ENCODE assay signal across 31 cellular contexts in genomic region chr10:82242778-82243177, GRCh38.
"Had no signal": no experiment of that assay in that cellular context is flagged by ENCODE, and none has a peak within 500 bp of the region (broad histone marks: within the 10 kb centered on the region; RNA-seq: fewer than 3 reads in every experiment).

No MANE protein-coding gene starts in this region.

- H3K9me3 Mint-ChIP-seq: activated CD4-positive, alpha-beta T cell treated with anti-CD3 and anti-CD28 coated beads, Interleukin-2, amount 10 ng/mL, durations not matched to agents 24 days and 14 days; T-helper 1 cell treated with Interleukin-12 subunit alpha and Interleukin-12 subunit beta and Interleukin-4 antibody, amounts not matched to agents 30 μg/mL and 1 μg/mL, for 36 hours had no signal

- DNase-seq: activated CD4-positive, alpha-beta T cell treated with anti-CD3 and anti-CD28 coated beads for 1 hour; activated CD4-positive, alpha-beta T cell treated with anti-CD3 and anti-CD28 coated beads, Interleukin-2, amount 10 ng/mL, durations not matched to agents 24 days and 14 days; activated CD4-positive, alpha-beta T cell treated with anti-CD3 and anti-CD28 coated beads, Interleukin-2, amount 50 U/mL, for 48 hours; activated CD8-positive, alpha-beta memory T cell treated with anti-CD3 and anti-CD28 coated beads, Interleukin-2, amount 10 ng/mL, durations not matched to agents 7 days and 5 days; activated effector memory CD4-positive, alpha-beta T cell treated with anti-CD3 and anti-CD28 coated beads, Interleukin-2, amount 50 U/mL, for 16 hours; activated naive CD4-positive, alpha-beta T cell treated with Interleukin-2 at 50 U/mL for 16 hours; activated naive CD8-positive, alpha-beta T cell treated with anti-CD3 and anti-CD28 coated beads, Interleukin-2, amount 50 U/mL, for 24 hours; activated T-cell treated with anti-CD3 and anti-CD28 coated beads, Interleukin-2, amount 50 U/mL, for 24 hours; amniotic stem cell; body of pancreas; KG1; MG63; MV-4-11; NCI-H1092 treated with DMSO at 0.1 percent for 48 hours; NCI-H1417 treated with DMSO at 0.1 percent for 48 hours; NCI-H1694; NCI-H2029; NCI-H2107; NCI-H2171 treated with DMSO at 0.1 percent for 48 hours; NCI-H226; Peyer's patch; Right ventricle myocardium superior; SW 1271 had no signal

- H3K4me1 ChIP-seq: ascending aorta, body of pancreas, Peyer's patch, SJSA1 had no signal

- H3K9me3 ChIP-seq: ascending aorta, body of pancreas, MG63, Peyer's patch, SJSA1 had no signal

- H3K36me3 Mint-ChIP-seq: activated CD8-positive, alpha-beta memory T cell treated with anti-CD3 and anti-CD28 coated beads, Interleukin-2, amount 10 ng/mL, durations not matched to agents 7 days and 5 days; activated naive CD4-positive, alpha-beta T cell treated with anti-CD3 and anti-CD28 coated beads, Interleukin-2, amount 50 U/mL, for 72 hours; IgD-negative memory B cell; WTC11 had no signal

- H3K4me1 Mint-ChIP-seq: activated CD4-positive, alpha-beta T cell treated with anti-CD3 and anti-CD28 coated beads, Interleukin-2, amount 10 ng/mL, durations not matched to agents 24 days and 14 days; activated CD8-positive, alpha-beta memory T cell treated with anti-CD3 and anti-CD28 coated beads, Interleukin-2, amount 10 ng/mL, durations not matched to agents 7 days and 5 days; activated naive CD8-positive, alpha-beta T cell treated with anti-CD3 and anti-CD28 coated beads, Interleukin-2, amount 50 U/mL, for 24 hours; IgD-negative memory B cell had no signal

- H3K36me3 ChIP-seq: ascending aorta, MG63, Peyer's patch, SJSA1 had no signal

- H3K4me3 ChIP-seq: ascending aorta, body of pancreas, MG63, Peyer's patch, SJSA1 had no signal

- ATAC-seq: activated CD8-positive, alpha-beta memory T cell treated with anti-CD3 and anti-CD28 coated beads, Interleukin-2, amount 10 ng/mL, durations not matched to agents 7 days and 5 days; activated naive CD4-positive, alpha-beta T cell treated with anti-CD3 and anti-CD28 coated beads, Interleukin-2, amount 50 U/mL, for 72 hours; activated naive CD8-positive, alpha-beta T cell treated with anti-CD3 and anti-CD28 coated beads, Interleukin-2, amount 50 U/mL, for 24 hours; body of pancreas; SK-N-SH treated with all-trans-retinoic acid at 6 μM for 48 hours; WTC11 had no signal

- H3K27me3 ChIP-seq: ascending aorta, body of pancreas, MG63, Peyer's patch, SJSA1 had no signal

- H3K4me3 Mint-ChIP-seq: activated CD4-positive, alpha-beta T cell treated with anti-CD3 and anti-CD28 coated beads, Interleukin-2, amount 10 ng/mL, durations not matched to agents 24 days and 14 days; activated CD8-positive, alpha-beta memory T cell treated with anti-CD3 and anti-CD28 coated beads, Interleukin-2, amount 10 ng/mL, durations not matched to agents 7 days and 5 days; activated naive CD8-positive, alpha-beta T cell treated with anti-CD3 and anti-CD28 coated beads, Interleukin-2, amount 50 U/mL, for 24 hours; activated T-cell treated with anti-CD3 and anti-CD28 coated beads, Interleukin-2, amount 50 U/mL, for 24 hours; IgD-negative memory B cell; T-helper 1 cell treated with Interleukin-12 subunit alpha and Interleukin-12 subunit beta and Interleukin-4 antibody, amounts not matched to agents 30 μg/mL and 1 μg/mL, for 36 hours; WTC11 had no signal

- H3K27ac ChIP-seq: ascending aorta, body of pancreas, Peyer's patch, RWPE1, SJSA1 had no signal

- H3K27ac Mint-ChIP-seq: activated CD4-positive, alpha-beta T cell treated with anti-CD3 and anti-CD28 coated beads, Interleukin-2, amount 10 ng/mL, durations not matched to agents 24 days and 14 days; activated CD8-positive, alpha-beta memory T cell treated with anti-CD3 and anti-CD28 coated beads, Interleukin-2, amount 10 ng/mL, durations not matched to agents 7 days and 5 days; activated naive CD4-positive, alpha-beta T cell treated with anti-CD3 and anti-CD28 coated beads, Interleukin-2, amount 50 U/mL, for 72 hours; activated naive CD8-positive, alpha-beta T cell treated with anti-CD3 and anti-CD28 coated beads, Interleukin-2, amount 50 U/mL, for 24 hours; activated T-cell treated with anti-CD3 and anti-CD28 coated beads, Interleukin-2, amount 50 U/mL, for 24 hours; IgD-negative memory B cell; T-helper 1 cell treated with Interleukin-12 subunit alpha and Interleukin-12 subunit beta and Interleukin-4 antibody, amounts not matched to agents 30 μg/mL and 1 μg/mL, for 36 hours; WTC11 had no signal

- H3K27me3 Mint-ChIP-seq: activated CD4-positive, alpha-beta T cell treated with anti-CD3 and anti-CD28 coated beads, Interleukin-2, amount 10 ng/mL, durations not matched to agents 24 days and 14 days; activated CD8-positive, alpha-beta memory T cell treated with anti-CD3 and anti-CD28 coated beads, Interleukin-2, amount 10 ng/mL, durations not matched to agents 7 days and 5 days; activated naive CD8-positive, alpha-beta T cell treated with anti-CD3 and anti-CD28 coated beads, Interleukin-2, amount 50 U/mL, for 24 hours; activated T-cell treated with anti-CD3 and anti-CD28 coated beads, Interleukin-2, amount 50 U/mL, for 24 hours; IgD-negative memory B cell had no signal
